ENCODE assay signal across 13 cellular contexts in the genomic region with DNA sequence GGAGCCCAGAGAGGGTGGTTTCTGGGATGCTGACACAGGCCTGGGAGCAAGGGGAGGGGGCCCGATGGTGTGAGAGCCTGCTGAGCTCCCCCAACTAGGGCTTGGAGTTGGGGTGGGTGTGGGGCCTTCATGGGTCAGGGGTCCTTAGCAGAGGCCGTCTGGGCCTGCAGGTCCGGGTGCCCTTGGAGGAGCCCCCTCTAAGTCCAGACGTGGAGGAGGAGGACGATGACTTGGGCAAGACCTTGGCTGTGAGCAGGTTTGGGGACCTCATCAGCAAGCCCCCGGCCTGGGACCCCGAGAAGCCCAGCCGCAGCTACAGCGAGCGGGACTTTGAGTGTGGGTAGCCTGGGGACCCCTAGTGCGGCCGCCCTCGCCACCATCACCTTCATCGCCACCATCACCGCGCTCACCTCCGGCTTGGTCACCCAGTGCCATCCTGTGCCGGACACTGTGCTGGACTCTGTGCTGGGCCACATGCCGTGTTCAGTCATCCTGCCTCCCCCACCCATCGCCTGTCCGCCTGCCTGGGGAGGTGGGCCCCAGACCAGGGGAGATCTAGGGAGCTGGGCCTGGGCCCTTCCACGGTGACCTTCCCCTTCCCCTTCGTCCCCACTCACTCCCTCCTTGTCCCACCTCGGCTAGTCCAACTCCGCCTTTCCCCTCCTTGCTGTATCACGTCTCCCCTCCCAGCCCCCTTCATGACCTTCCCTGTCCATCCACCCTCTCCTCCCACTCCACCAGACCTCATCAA. TPM values are rescaled to one million over a fixed set of nuclear protein-coding genes. Genes with fewer than 3 reads are reported as not detected.
DNase-seq lines count a peak whose midpoint lies in the region; ATAC-seq, FAIRE-seq and TF ChIP-seq lines count a peak whose summit lies in the region.
"Had no signal": no experiment of that assay in that cellular context is flagged by ENCODE, and none has a peak within 500 bp of the region (broad histone marks: within the 10 kb centered on the region; RNA-seq: fewer than 3 reads in every experiment).

No MANE protein-coding gene starts in this region.

- peak overlapping the region; percentile 15 to 54 for H3K4me3 Mint-ChIP-seq in stimulated activated naive B cell treated with anti-CD40 and anti-IgM and Interleukin-4, amounts not matched to agents 10 μg/mL and 1 μg/mL and 100 μg/mL, for 72 hours

- H3K9me1 ChIP-seq in IMR-90 (ENCODE audit: insufficient read depth, low read length) (no peaks in the 10 kb centered on the region; the same call in 1 of the 2 replicates), keratinocyte (ENCODE audit: control insufficient read depth, extremely low read depth, insufficient read depth, low read length) (no peaks in the 10 kb centered on the region)

- BruUV-seq in IMR-90 (replicated peaks; lab: Mats Ljungman, UMichigan): no TSS peak

- H3K4me1 ChIP-seq in IMR-90 (ENCODE audit: control insufficient read depth, insufficient read depth, low read length): no peaks in the 10 kb centered on the region; the same call in none of the 2 replicates
- H3K4me1 ChIP-seq in keratinocyte (ENCODE audit: control insufficient read depth, extremely low read depth, insufficient read depth, low read length): peaks cover 8% of the 10 kb centered on the region

- H3K4me2 ChIP-seq in IMR-90 (ENCODE audit: low read depth, low read length) (peak overlapping the region; percentile 78; the same call in 1 of the 2 replicates), keratinocyte (ENCODE audit: control insufficient read depth, extremely low read depth, insufficient read depth, low read depth, low read length) (peak overlapping the region; percentile 58)

- CTCF ChIA-PET in IMR-90 (lab: Yijun Ruan, JAX): interaction anchor here (0.9 kb wide), 1 partner anchor 87 kb away, joined by 3 read pairs; no protein-coding TSS in a partner anchor

- POLR2A ChIA-PET in IMR-90 (lab: Charles Lee; ENCODE audit: unreplicated experiment): no interaction called here

- peaks cover 2% of the 10 kb centered on the region for H3K79me2 ChIP-seq in keratinocyte (ENCODE audit: control insufficient read depth, insufficient read depth, low read length)

- H4K5ac ChIP-seq in IMR-90 (ENCODE audit: low read depth, low read length): no peak overlapping the region

- H4K91ac ChIP-seq in IMR-90 (ENCODE audit: insufficient read depth, low read depth, low read length): no peak overlapping the region

- H3K4me1 Mint-ChIP-seq in stimulated activated naive B cell treated with anti-CD40 and anti-IgM and Interleukin-4, amounts not matched to agents 10 μg/mL and 1 μg/mL and 100 μg/mL, for 72 hours: peaks cover 9 to 20% of the 10 kb centered on the region in 2 donors

- peak overlapping the region; percentile 62 for H3K4me3 ChIP-seq in IMR-90 (ENCODE audit: insufficient read depth, low read depth, low read length)
- peak overlapping the region; percentile 54 for H3K4me3 ChIP-seq in bronchial epithelial cell (ENCODE audit: low read depth, low read length)
- peak overlapping the region; percentile 44 to 78 (median 68) for H3K4me3 ChIP-seq in keratinocyte (ENCODE audit: control insufficient read depth in 2 of 3, extremely low read depth in 1 of 3, insufficient read depth in 2 of 3, low read depth in 1 of 3, low read length in 3 of 3)

- no peak overlapping the region for H3K27ac ChIP-seq in IMR-90 (ENCODE audit: insufficient read depth, low read length)
- no peak overlapping the region for H3K27ac ChIP-seq in keratinocyte (ENCODE audit: control insufficient read depth, insufficient read depth, low read length)
- H3K27ac ChIP-seq: colonic mucosa had no signal

- TF ChIP-seq POLR2A in IMR-90 (IDR thresholded peaks at IDR 0.05; ENCODE audit: low read depth, low read length): no peak

- in situ Hi-C loops in IMR-90 (cut with MboI; ENCODE audit: low sequenced_read_pairs): no loop called here

- H3K56ac ChIP-seq in IMR-90 (ENCODE audit: extremely low read depth, insufficient read depth, low read length): no peak overlapping the region

- H3K14ac ChIP-seq in IMR-90 (replicated peaks; ENCODE audit: low read depth, low read length): no peak overlapping the region

- H3K18ac ChIP-seq in IMR-90 (ENCODE audit: low read depth, low read length): no peak overlapping the region

- no peak for TF ChIP-seq RAD21 in IMR-90 (IDR thresholded peaks at IDR 0.05; ENCODE audit: low read length)

- H3K36me3 ChIP-seq in IMR-90 (ENCODE audit: control insufficient read depth, insufficient read depth, low read length) (peaks cover 5% of the 10 kb centered on the region; the same call in 1 of the 2 replicates), bronchial epithelial cell (ENCODE audit: control insufficient read depth, insufficient read depth, low read length) (no peaks in the 10 kb centered on the region), keratinocyte (ENCODE audit: control insufficient read depth in 2 of 2, extremely low read depth in 1 of 2, insufficient read depth in 2 of 2, low read length in 2 of 2) (peaks cover 10 to 15% of the 10 kb centered on the region in 2 experiments)
- H3K36me3 ChIP-seq: colonic mucosa had no signal

- H2BK5ac ChIP-seq in IMR-90 (ENCODE audit: low read depth, low read length, poor library complexity, severe bottlenecking): no peak overlapping the region

- no peaks in the 10 kb centered on the region; the same call in none of the 2 replicates for H4K20me1 ChIP-seq in IMR-90 (ENCODE audit: insufficient read depth, low read length)
- no peaks in the 10 kb centered on the region for H4K20me1 ChIP-seq in keratinocyte (ENCODE audit: control insufficient read depth, extremely low read depth, insufficient read depth, low read length)

- dilution Hi-C loops in IMR-90 (cut with HindIII; ENCODE audit: low sequenced_read_pairs, unreplicated experiment): no loop called here
- dilution Hi-C loops in keratinocyte (cut with MboI; ENCODE audit: extremely low pct_ligation_motif_present, low sequenced_read_pairs): no loop called here

- whole genome bisulfite sequencing in IMR-90 (ENCODE audit: extremely low coverage in 2 of 2, insufficient read length in 1 of 2), 2 experiments: 83% methylated on average over 9 of the region's 26 CpGs; no CpG with 5 or more reads in 1 of the 2 experiments

- no peak overlapping the region for H3K9ac ChIP-seq in IMR-90 (ENCODE audit: low read depth, low read length)
- peak overlapping the region; percentile 52 for H3K9ac ChIP-seq in keratinocyte (ENCODE audit: control insufficient read depth, extremely low read depth, insufficient read depth, low read length)

- no peak overlapping the region for H3K27ac Mint-ChIP-seq in stimulated activated naive B cell treated with anti-CD40 and anti-IgM and Interleukin-4, amounts not matched to agents 10 μg/mL and 1 μg/mL and 100 μg/mL, for 72 hours

- FAIRE-seq in bronchial epithelial cell (lab: Jason Lieb, UNC): no peak
- no peak for FAIRE-seq in keratinocyte (lab: Jason Lieb, UNC)

- H3K4ac ChIP-seq in IMR-90 (ENCODE audit: low read depth, low read length): no peak overlapping the region

- intact Hi-C loops in IMR-90 (cut with micrococcal nuclease): no loop called here

- no peak overlapping the region for H2BK120ac ChIP-seq in IMR-90 (ENCODE audit: low read depth, low read length)

- no peaks in the 10 kb centered on the region for H3K9me3 ChIP-seq in IMR-90 (ENCODE audit: control insufficient read depth, insufficient read depth, low read length)
- H3K9me3 ChIP-seq in keratinocyte (ENCODE audit: control insufficient read depth, low read depth, low read length): no peaks in the 10 kb centered on the region
- H3K9me3 ChIP-seq: colonic mucosa had no signal

- H3K36me3 Mint-ChIP-seq in stimulated activated naive B cell treated with anti-CD40 and anti-IgM and Interleukin-4, amounts not matched to agents 10 μg/mL and 1 μg/mL and 100 μg/mL, for 72 hours: peaks cover 0 to 3% of the 10 kb centered on the region in 2 donors

- H2AFZ ChIP-seq in IMR-90 (replicated peaks; ENCODE audit: low read length, poor library complexity): no peak overlapping the region
- no peak overlapping the region for H2AFZ ChIP-seq in keratinocyte (ENCODE audit: control insufficient read depth, low read length)

- no peak overlapping the region; the same call in 1 of the 2 replicates for H2AK5ac ChIP-seq in IMR-90 (ENCODE audit: low read depth, low read length)

- DNase-seq in IMR-90 (no peak), bronchial epithelial cell (ENCODE audit: low read depth) (no peak), keratinocyte (ENCODE audit: low read depth, low spot score) (no peak), NCI-H1105 treated with DMSO at 0.1 percent for 48 hours (lab: John Stamatoyannopoulos, UW) (no peak), NCI-H510A (lab: John Stamatoyannopoulos, UW) (no peak)
- no peak for DNase-seq in stimulated activated naive B cell treated with anti-CD40 and anti-IgM and Interleukin-4, amounts not matched to agents 10 μg/mL and 1 μg/mL and 100 μg/mL, for 72 hours
- DNase-seq in stimulated activated naive CD4-positive, alpha-beta T cell (lab: John Stamatoyannopoulos, UW): no peak
- DNase-seq in activated CD4-positive, alpha-beta T cell treated with anti-CD3 and anti-CD28 coated beads for 1 hour: no peak
- DNase-seq: activated CD4-positive, alpha-beta T cell treated with anti-CD3 and anti-CD28 coated beads, Interleukin-2, amount 50 U/mL, for 48 hours; colonic mucosa; midbrain; NCI-H748 treated with DMSO at 0.1 percent for 48 hours had no signal

- peaks cover 61 to 83% of the 10 kb centered on the region in 2 donors for H3K27me3 Mint-ChIP-seq in stimulated activated naive B cell treated with anti-CD40 and anti-IgM and Interleukin-4, amounts not matched to agents 10 μg/mL and 1 μg/mL and 100 μg/mL, for 72 hours

- no peak overlapping the region for H2BK15ac ChIP-seq in IMR-90 (ENCODE audit: low read depth, low read length)

- H3K23ac ChIP-seq in IMR-90 (ENCODE audit: low read depth, low read length): no peak overlapping the region

- H3K9me3 Mint-ChIP-seq in stimulated activated naive B cell treated with anti-CD40 and anti-IgM and Interleukin-4, amounts not matched to agents 10 μg/mL and 1 μg/mL and 100 μg/mL, for 72 hours: no peaks in the 10 kb centered on the region

- no peaks in the 10 kb centered on the region for H3K79me1 ChIP-seq in IMR-90 (ENCODE audit: low read depth in 1 of 2, low read length in 2 of 2)

- no peak overlapping the region for H2BK20ac ChIP-seq in IMR-90 (ENCODE audit: low read depth, low read length)

- peak overlapping the region in 1 of 2 experiments; percentile 25; a peak in 1 of 4 replicates for H4K8ac ChIP-seq in IMR-90 (ENCODE audit: low read depth in 2 of 2, low read length in 2 of 2)

- H2AK9ac ChIP-seq in IMR-90 (replicated peaks; ENCODE audit: low read depth, low read length, poor library complexity): peak overlapping the region; percentile 28

- H3K27me3 ChIP-seq in IMR-90 (ENCODE audit: control insufficient read depth, insufficient read depth, low read length) (peaks cover 30% of the 10 kb centered on the region), bronchial epithelial cell (ENCODE audit: control insufficient read depth, insufficient read depth, low read length) (peaks cover 3% of the 10 kb centered on the region), keratinocyte (ENCODE audit: control insufficient read depth, extremely low read depth, insufficient read depth, low read length) (no peaks in the 10 kb centered on the region)
- H3K27me3 ChIP-seq: colonic mucosa had no signal

- no peak for ATAC-seq in IMR-90 (ENCODE audit: low read depth)
- no peak for ATAC-seq in stimulated activated naive B cell treated with anti-CD40 and anti-IgM and Interleukin-4, amounts not matched to agents 10 μg/mL and 1 μg/mL and 100 μg/mL, for 72 hours (replicated peaks)

- no peak for TF ChIP-seq CTCF in IMR-90 (conservative IDR thresholded peaks at IDR 0.05; ENCODE audit: low read depth, low read length)
- no peak for TF ChIP-seq CTCF in bronchial epithelial cell (IDR thresholded peaks at IDR 0.05; ENCODE audit: insufficient read depth, low read length, severe bottlenecking)
- no peak for TF ChIP-seq CTCF in keratinocyte (optimal IDR thresholded peaks at IDR 0.05 in 1 of 3, IDR thresholded peaks at IDR 0.05 in 1 of 3, conservative IDR thresholded peaks at IDR 0.05 in 1 of 3; ENCODE audit: extremely low read depth in 1 of 3, insufficient read depth in 2 of 3, low read length in 3 of 3)

RNA-seq across cellular contexts. Expression of gene SLC4A3, which starts 1.0 kb away (rescaled TPM):
- total RNA-seq in IMR-90 (2012; rRNA removed) (0.90 and 1.1 TPM in 2 replicates), bronchial epithelial cell (1.6 and 3.6 TPM in 2 replicates)
- polyA plus RNA-seq in IMR-90 (2012; rRNA removed) (6.1 and 6.9 TPM in 2 replicates), keratinocyte (6.2 to 11.4 TPM (median 9.6 TPM) in 3 replicates)
- polyA plus RNA-seq in IMR-90 (2012; cell fraction: cytosol; rRNA removed): 3.8 and 5.4 TPM in 2 replicates
- 24.0 and 53.1 TPM in 2 replicates for polyA plus RNA-seq in IMR-90 (2012; cell fraction: nucleus; rRNA removed; ENCODE audit: low replicate concordance)
- polyA plus RNA-seq in keratinocyte (2011; ENCODE audit: low read depth): 0.92 TPM
- 3.2 and 7.6 TPM in 2 replicates for polyA plus RNA-seq in keratinocyte (2011; cell fraction: cytosol; rRNA removed)
- polyA plus RNA-seq in keratinocyte (2011; cell fraction: nucleus; rRNA removed): 35.2 and 46.0 TPM in 2 replicates
- 2.5 and 13.2 TPM in 2 replicates for polyA plus RNA-seq in keratinocyte (2012; ENCODE audit: low replicate concordance)
- 7.6 to 18.9 TPM (median 9.6 TPM) in 3 replicates for polyA minus RNA-seq in keratinocyte
- polyA minus RNA-seq in keratinocyte (2011; cell fraction: cytosol; rRNA and poly(A)+ RNA removed): 6.7 TPM
- 14.5 and 14.7 TPM in 2 replicates for polyA minus RNA-seq in keratinocyte (2011; cell fraction: nucleus; rRNA and poly(A)+ RNA removed)

RNA-seq across cellular contexts. Expression of gene STK11IP, which starts 30.8 kb away (rescaled TPM):
- total RNA-seq in IMR-90 (2012; rRNA removed) (6.7 and 19.7 TPM in 2 replicates), bronchial epithelial cell (11.3 and 16.9 TPM in 2 replicates)
- polyA plus RNA-seq in IMR-90 (2012; rRNA removed) (14.5 and 22.4 TPM in 2 replicates), keratinocyte (10.0 to 13.5 TPM (median 13.4 TPM) in 3 replicates)
- 6.4 and 7.1 TPM in 2 replicates for polyA plus RNA-seq in IMR-90 (2012; cell fraction: cytosol; rRNA removed)
- 83.5 and 203 TPM in 2 replicates for polyA plus RNA-seq in IMR-90 (2012; cell fraction: nucleus; rRNA removed; ENCODE audit: low replicate concordance)
- 7.9 TPM for polyA plus RNA-seq in keratinocyte (2011; ENCODE audit: low read depth)
- 7.3 and 10.7 TPM in 2 replicates for polyA plus RNA-seq in keratinocyte (2011; cell fraction: cytosol; rRNA removed)
- 40.6 and 52.8 TPM in 2 replicates for polyA plus RNA-seq in keratinocyte (2011; cell fraction: nucleus; rRNA removed)
- polyA plus RNA-seq in keratinocyte (2012; ENCODE audit: low replicate concordance): 15.7 and 16.2 TPM in 2 replicates
- 18.1 to 35.9 TPM (median 29.5 TPM) in 3 replicates for polyA minus RNA-seq in keratinocyte
- 15.9 TPM for polyA minus RNA-seq in keratinocyte (2011; cell fraction: cytosol; rRNA and poly(A)+ RNA removed)
- polyA minus RNA-seq in keratinocyte (2011; cell fraction: nucleus; rRNA and poly(A)+ RNA removed): 21.6 and 24.9 TPM in 2 replicates

RNA-seq across cellular contexts. Expression of gene INHA, which starts 56.3 kb away (rescaled TPM):
- total RNA-seq in IMR-90 (2012; rRNA removed): not detected in 2 replicates
- polyA plus RNA-seq in IMR-90 (2012; rRNA removed): 0.80 and 0.96 TPM in 2 replicates
- polyA plus RNA-seq in IMR-90 (2012; cell fraction: cytosol; rRNA removed): 0.16 and 0.26 TPM in 2 replicates
- polyA plus RNA-seq in IMR-90 (2012; cell fraction: nucleus; rRNA removed; ENCODE audit: low replicate concordance): 5.6 and 14.6 TPM in 2 replicates
- under 0.01 and 0.13 TPM in 2 replicates for total RNA-seq in bronchial epithelial cell
- polyA plus RNA-seq in keratinocyte: 0.18 to 0.79 TPM (median 0.20 TPM) in 3 replicates
- not detected for polyA plus RNA-seq in keratinocyte (2011; ENCODE audit: low read depth)
- polyA plus RNA-seq in keratinocyte (2011; cell fraction: cytosol; rRNA removed): 0.05 TPM in 1 of 2 replicates, not detected in the other
- 2.4 and 3.1 TPM in 2 replicates for polyA plus RNA-seq in keratinocyte (2011; cell fraction: nucleus; rRNA removed)
- 0.07 and 0.97 TPM in 2 replicates for polyA plus RNA-seq in keratinocyte (2012; ENCODE audit: low replicate concordance)
- polyA minus RNA-seq in keratinocyte: 0.33 to 0.38 TPM in 2 of 3 replicates, not detected in the other
- not detected for polyA minus RNA-seq in keratinocyte (2011; cell fraction: cytosol; rRNA and poly(A)+ RNA removed)
- 0.39 TPM in 1 of 2 replicates, not detected in the other for polyA minus RNA-seq in keratinocyte (2011; cell fraction: nucleus; rRNA and poly(A)+ RNA removed)
- total RNA-seq: colonic mucosa, HT1080 had no signal

RNA-seq across cellular contexts. Expression of gene OBSL1, which starts 57.1 kb away (rescaled TPM):
- total RNA-seq in IMR-90 (2012; rRNA removed): 21.4 and 21.5 TPM in 2 replicates
- 51.2 and 51.8 TPM in 2 replicates for polyA plus RNA-seq in IMR-90 (2012; rRNA removed)
- polyA plus RNA-seq in IMR-90 (2012; cell fraction: cytosol; rRNA removed): 55.5 and 61.7 TPM in 2 replicates
- 203 and 301 TPM in 2 replicates for polyA plus RNA-seq in IMR-90 (2012; cell fraction: nucleus; rRNA removed; ENCODE audit: low replicate concordance)
- total RNA-seq in bronchial epithelial cell: 9.2 and 15.2 TPM in 2 replicates
- polyA plus RNA-seq in keratinocyte: 9.3 to 14.8 TPM (median 12.7 TPM) in 3 replicates
- polyA plus RNA-seq in keratinocyte (2011; ENCODE audit: low read depth): 7.9 TPM
- polyA plus RNA-seq in keratinocyte (2011; cell fraction: cytosol; rRNA removed): 4.5 and 12.2 TPM in 2 replicates
- polyA plus RNA-seq in keratinocyte (2011; cell fraction: nucleus; rRNA removed): 27.9 and 36.9 TPM in 2 replicates
- 16.9 and 17.4 TPM in 2 replicates for polyA plus RNA-seq in keratinocyte (2012; ENCODE audit: low replicate concordance)
- polyA minus RNA-seq in keratinocyte: 12.6 to 22.9 TPM (median 21.8 TPM) in 3 replicates
- polyA minus RNA-seq in keratinocyte (2011; cell fraction: cytosol; rRNA and poly(A)+ RNA removed): 18.0 TPM
- polyA minus RNA-seq in keratinocyte (2011; cell fraction: nucleus; rRNA and poly(A)+ RNA removed): 15.8 and 18.6 TPM in 2 replicates
